In the genomic region with DNA sequence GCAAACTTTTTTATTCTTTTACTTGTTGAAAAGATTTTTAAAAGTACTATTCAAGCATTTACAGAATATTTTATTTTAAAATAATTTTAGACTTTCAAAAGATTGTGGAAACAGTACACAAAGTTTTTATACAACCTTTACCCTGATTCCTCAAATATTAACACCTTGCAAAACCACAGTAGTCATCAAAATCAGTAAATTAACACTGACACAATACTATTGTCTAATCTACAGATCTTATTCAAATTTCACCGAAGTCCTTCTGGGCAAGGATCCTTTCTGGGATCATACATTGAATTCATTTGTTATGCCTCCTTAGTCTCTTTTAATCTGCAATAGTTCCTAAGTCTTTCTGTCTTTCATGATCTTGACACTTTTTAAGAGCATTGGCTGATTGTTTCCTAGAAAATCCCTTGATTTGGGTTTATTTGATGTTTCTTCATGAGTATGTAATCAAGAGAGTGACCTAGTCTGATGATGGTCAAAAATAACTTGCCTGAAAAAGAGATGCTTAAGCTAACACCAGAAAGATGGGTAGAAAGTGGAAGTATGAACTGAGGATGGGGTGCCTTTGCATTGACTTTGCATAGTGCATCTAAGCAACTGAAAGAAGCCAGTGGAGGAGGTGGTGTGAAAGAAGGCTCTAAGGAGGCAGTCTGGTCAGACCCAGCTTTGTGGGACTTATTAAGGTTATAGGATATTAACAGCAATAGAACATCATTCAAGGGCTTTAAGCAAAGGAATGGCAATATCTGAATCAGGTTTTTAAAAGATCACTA, we compare ENCODE assay signal across 10 cellular contexts.
DNase-seq lines count a peak whose midpoint lies in the region; ATAC-seq and TF ChIP-seq lines count a peak whose summit lies in the region.
"Had no signal": no experiment of that assay in that cellular context is flagged by ENCODE, and none has a peak within 500 bp of the region (broad histone marks: within the 10 kb centered on the region; RNA-seq: fewer than 3 reads in every experiment).

No MANE protein-coding gene starts in this region.

- H3K4me3 Mint-ChIP-seq in stimulated activated naive CD8-positive, alpha-beta T cell treated with anti-CD3 and anti-CD28 coated beads, Interleukin-15, amount 100 ng/mL, for 72 hours: no peak overlapping the region
- H3K4me3 Mint-ChIP-seq: stimulated activated naive CD8-positive, alpha-beta T cell treated with anti-CD3 and anti-CD28 coated beads, Interleukin-15, Interleukin-2, amounts not matched to agents 100 ng/mL and 50 ng/mL, for 24 hours had no signal

- peak; percentile 36 for DNase-seq in GM10248 (ENCODE audit: extremely low spot score)
- DNase-seq in DMS53 treated with DMSO at 0.1 percent for 48 hours (lab: John Stamatoyannopoulos, UW; ENCODE audit: unreplicated experiment): no peak
- DNase-seq in KBM-7: no peak
- DNase-seq in stimulated activated naive CD8-positive, alpha-beta T cell treated with anti-CD3 and anti-CD28 coated beads, Interleukin-15, amount 100 ng/mL, for 72 hours: no peak
- no peak for DNase-seq in posterior cingulate gyrus
- DNase-seq: NCI-H774 had no signal

- peaks cover 79% of the 10 kb centered on the region for H3K4me1 Mint-ChIP-seq in stimulated activated naive CD8-positive, alpha-beta T cell treated with anti-CD3 and anti-CD28 coated beads, Interleukin-15, amount 100 ng/mL, for 72 hours

- H3K27me3 Mint-ChIP-seq in stimulated activated naive CD8-positive, alpha-beta T cell treated with anti-CD3 and anti-CD28 coated beads, Interleukin-15, amount 100 ng/mL, for 72 hours: no peaks in the 10 kb centered on the region
- H3K27me3 Mint-ChIP-seq: stimulated activated naive CD8-positive, alpha-beta T cell treated with anti-CD3 and anti-CD28 coated beads, Interleukin-15, Interleukin-2, amounts not matched to agents 100 ng/mL and 50 ng/mL, for 24 hours had no signal

- H3K27ac Mint-ChIP-seq in stimulated activated naive CD8-positive, alpha-beta T cell treated with anti-CD3 and anti-CD28 coated beads, Interleukin-15, amount 100 ng/mL, for 72 hours: peak overlapping the region in 1 of 2 donors; percentile 3
- H3K27ac Mint-ChIP-seq: stimulated activated naive CD8-positive, alpha-beta T cell treated with anti-CD3 and anti-CD28 coated beads, Interleukin-15, Interleukin-2, amounts not matched to agents 100 ng/mL and 50 ng/mL, for 24 hours had no signal

- no peaks in the 10 kb centered on the region for H3K9me3 Mint-ChIP-seq in stimulated activated naive CD8-positive, alpha-beta T cell treated with anti-CD3 and anti-CD28 coated beads, Interleukin-15, amount 100 ng/mL, for 72 hours
- H3K9me3 Mint-ChIP-seq: stimulated activated naive CD8-positive, alpha-beta T cell treated with anti-CD3 and anti-CD28 coated beads, Interleukin-15, Interleukin-2, amounts not matched to agents 100 ng/mL and 50 ng/mL, for 24 hours had no signal

- POLR2A ChIA-PET in GM10248 (lab: Yijun Ruan, JAX): no interaction called here

- peak; percentile 79 for ATAC-seq in GM19351 (IDR thresholded peaks at IDR 0.05; ENCODE audit: unreplicated experiment)
- ATAC-seq in HG02798 (IDR thresholded peaks at IDR 0.05; ENCODE audit: poor library complexity, unreplicated experiment): peak; percentile 71
- ATAC-seq in HG03565 (IDR thresholded peaks at IDR 0.05; ENCODE audit: unreplicated experiment): peak; percentile 47
- no peak for ATAC-seq in stimulated activated naive CD8-positive, alpha-beta T cell treated with anti-CD3 and anti-CD28 coated beads, Interleukin-15, amount 100 ng/mL, for 72 hours

- intact Hi-C loops in posterior cingulate gyrus (cut with DNase I): no loop called here

- CTCF ChIA-PET in GM10248 (lab: Yijun Ruan, JAX): interaction anchor here (1.2 to 7.4 kb wide), 4 partner anchors 10 to 43 kb away, joined by 3 to 59 read pairs (median 8); a partner anchor contains a TSS

- in situ Hi-C loops in KBM-7 (cut with MboI; ENCODE audit: low pct_unique_long_range_greater_than_20kb, low sequenced_read_pairs): no loop called here

- TF ChIP-seq CTCF in GM10248 (IDR thresholded peaks at IDR 0.05; ENCODE audit: control extremely low read depth, extremely low read depth, low read depth, missing control alignments): no peak
